ENCODE assay signal across 8 cellular contexts in genomic region chr20:49318430-49319203, GRCh38. TPM values are rescaled to one million over a fixed set of nuclear protein-coding genes. Genes with fewer than 3 reads are reported as not detected.
DNase-seq lines count a peak whose midpoint lies in the region; ATAC-seq, FAIRE-seq and TF ChIP-seq lines count a peak whose summit lies in the region.

No MANE protein-coding gene starts in this region.

- H3K27ac Mint-ChIP-seq in CD14-positive monocyte (peak overlapping the region in 3 of 7 donors; percentile 25 to 74 (median 37)), nephron (no peak overlapping the region)

- H3K27ac ChIP-seq in ectodermal cell (ENCODE audit: insufficient read depth, low read depth, low read length, poor library complexity, severe bottlenecking): no peak overlapping the region
- H3K27ac ChIP-seq in small intestine (ENCODE audit: low read depth in 1 of 2, low read length in 1 of 2): no peak overlapping the region

- H3K9me3 ChIP-seq in ectodermal cell (ENCODE audit: control insufficient read depth, low read length): no peaks in the 10 kb centered on the region
- no peaks in the 10 kb centered on the region for H3K9me3 ChIP-seq in small intestine (ENCODE audit: control insufficient read depth, low read depth)

- H3K36me3 ChIP-seq in ectodermal cell (ENCODE audit: control insufficient read depth, insufficient read depth, low read length): no peaks in the 10 kb centered on the region
- H3K36me3 ChIP-seq in small intestine (ENCODE audit: control insufficient read depth in 2 of 2, insufficient read depth in 2 of 2, low read length in 2 of 2): no peaks in the 10 kb centered on the region

- H3K4me1 ChIP-seq in ectodermal cell (ENCODE audit: control insufficient read depth, insufficient read depth, low read length) (peaks cover 3% of the 10 kb centered on the region), small intestine (ENCODE audit: control insufficient read depth in 2 of 2, insufficient read depth in 1 of 2, low read depth in 1 of 2, low read length in 1 of 2) (no peaks in the 10 kb centered on the region)

- FAIRE-seq in small intestine (lab: Jason Lieb, UNC) (no peak), GM19239 (lab: Jason Lieb, UNC) (no peak)

- H3K27me3 ChIP-seq in ectodermal cell (ENCODE audit: control insufficient read depth, insufficient read depth, low read length, poor library complexity, severe bottlenecking) (peaks cover 63% of the 10 kb centered on the region), small intestine (ENCODE audit: control insufficient read depth in 2 of 2, insufficient read depth in 2 of 2, low read length in 2 of 2) (peaks cover 3 to 13% of the 10 kb centered on the region in 2 donors)

- no peak for DNase-seq in CD14-positive monocyte (ENCODE audit: low spot score)
- DNase-seq in AML-193 (lab: John Stamatoyannopoulos, UW): no peak
- DNase-seq in small intestine: no peak
- DNase-seq in GM19239 (ENCODE audit: insufficient read length, low spot score): no peak
- DNase-seq in AG08395 (ENCODE audit: low spot score): no peak

- peaks cover 0 to 5% of the 10 kb centered on the region in 2 donors for H3K36me3 Mint-ChIP-seq in CD14-positive monocyte
- H3K36me3 Mint-ChIP-seq in nephron (ENCODE audit: low read depth): peaks cover 3% of the 10 kb centered on the region

- H3K4me3 Mint-ChIP-seq in CD14-positive monocyte: peak overlapping the region; percentile 87 to 100
- peak overlapping the region; percentile 71 to 74 (median 72) for H3K4me3 Mint-ChIP-seq in nephron

- H3K27me3 Mint-ChIP-seq in CD14-positive monocyte (ENCODE audit: low read depth in 3 of 3): peaks cover 57 to 76% (median 66%) of the 10 kb centered on the region in 3 donors
- peaks cover 95% of the 10 kb centered on the region for H3K27me3 Mint-ChIP-seq in nephron (ENCODE audit: low read depth)

- TF ChIP-seq CTCF in CD14-positive monocyte (IDR thresholded peaks at IDR 0.05) (no peak), nephron (IDR thresholded peaks at IDR 0.05; ENCODE audit: unreplicated experiment in 3 of 3) (no peak)

- ATAC-seq in SK-N-SH treated with all-trans-retinoic acid at 6 μM for 48 hours: peak; percentile 28

- H3K9me3 Mint-ChIP-seq in CD14-positive monocyte (peaks cover 0 to 16% (median 12%) of the 10 kb centered on the region in 7 donors), nephron (peaks cover 8% of the 10 kb centered on the region)

- 2% methylated on average over 69 to 70 of the region's 70 CpGs for WGBS in ectodermal cell, 2 experiments
- WGBS in small intestine, 3 donors: 2 to 10% (median 9%) methylated on average over 59 to 70 of the region's 70 CpGs

- peaks cover 24% of the 10 kb centered on the region for H3K4me1 Mint-ChIP-seq in CD14-positive monocyte
- peaks cover 15% of the 10 kb centered on the region for H3K4me1 Mint-ChIP-seq in nephron

- intact Hi-C loops in CD14-positive monocyte (cut with micrococcal nuclease): no loop called here

- peak overlapping the region; percentile 30 for H3K4me3 ChIP-seq in ectodermal cell (ENCODE audit: insufficient read depth, low read depth, low read length)
- peak overlapping the region in 1 of 2 donors; percentile 35 for H3K4me3 ChIP-seq in small intestine (ENCODE audit: low read depth in 1 of 2, low read length in 2 of 2)

TF ChIP-seq in SK-N-SH treated with all-trans-retinoic acid at 6 μM for 48 hours, 23 proteins besides CTCF, POLR2A, EP300 and RAD21:
- TF ChIP-seq ZNF70 (CRISPR knock-in tag; IDR thresholded peaks at IDR 0.05): no peak
- TF ChIP-seq ARNTL (CRISPR knock-in tag; IDR thresholded peaks at IDR 0.05; ENCODE audit: borderline replicate concordance, low read depth): no peak
- no peak for TF ChIP-seq CSRNP3 (CRISPR knock-in tag; IDR thresholded peaks at IDR 0.05)
- TF ChIP-seq ISL1 (CRISPR knock-in tag; IDR thresholded peaks at IDR 0.05): no peak
- TF ChIP-seq BACH2 (CRISPR knock-in tag; IDR thresholded peaks at IDR 0.05; ENCODE audit: borderline replicate concordance): no peak
- TF ChIP-seq RARB (CRISPR knock-in tag; IDR thresholded peaks at IDR 0.05): no peak
- no peak for TF ChIP-seq ZFP3 (CRISPR knock-in tag; IDR thresholded peaks at IDR 0.05)
- no peak for TF ChIP-seq PATZ1 (CRISPR knock-in tag; IDR thresholded peaks at IDR 0.05; ENCODE audit: borderline replicate concordance)
- no peak for TF ChIP-seq PPARA (CRISPR knock-in tag; IDR thresholded peaks at IDR 0.05; ENCODE audit: borderline replicate concordance)
- TF ChIP-seq ZNF565 (CRISPR knock-in tag; conservative IDR thresholded peaks at IDR 0.05; ENCODE audit: low read depth): no peak
- no peak for TF ChIP-seq POU6F1 (CRISPR knock-in tag; IDR thresholded peaks at IDR 0.05; ENCODE audit: borderline replicate concordance, low read depth)
- TF ChIP-seq ESRRG (CRISPR knock-in tag; IDR thresholded peaks at IDR 0.05): no peak

RNA-seq across cellular contexts. Expression of gene ZNFX1, which starts 40.8 kb away (rescaled TPM):
- 10 to 100 TPM; 11.4 to 23.2 TPM for polyA plus RNA-seq in CD14-positive monocyte
- polyA plus RNA-seq in ectodermal cell (2013, experiment 1 of 4): 5.7 TPM
- polyA plus RNA-seq in ectodermal cell (2013, experiment 2 of 4): 6.2 TPM
- 5.6 TPM for polyA plus RNA-seq in ectodermal cell (2013, experiment 3 of 4)
- 5.8 TPM for polyA plus RNA-seq in ectodermal cell (2013, experiment 4 of 4)
- polyA plus RNA-seq in small intestine: 10 to 100 TPM in 2 of 3 donors, 1 to 10 TPM in 1; 9.9 to 13.4 (median 11.9) TPM
